ENCODE assay signal across 8 cellular contexts in genomic region chr2:10124538-10125045, GRCh38. TPM values are rescaled to one million over a fixed set of nuclear protein-coding genes. Genes with fewer than 3 reads are reported as not detected.
A peak's percentile ranks its signal among the peaks of the same experiment; 100 is the strongest.
DNase-seq lines count a peak whose midpoint lies in the region; ATAC-seq, FAIRE-seq and TF ChIP-seq lines count a peak whose summit lies in the region.

No MANE protein-coding gene starts in this region.

- no peak overlapping the region for H3K18ac ChIP-seq in trophoblast cell (ENCODE audit: low read length)

- H2BK12ac ChIP-seq in trophoblast cell (ENCODE audit: low read length): no peak overlapping the region

- no peak overlapping the region for H3K4me2 ChIP-seq in trophoblast cell (ENCODE audit: low read length)

- no peak overlapping the region for H2AFZ ChIP-seq in trophoblast cell (ENCODE audit: insufficient read depth, low read length, poor library complexity)

- H3K4me1 Mint-ChIP-seq in CD14-positive monocyte: peaks cover 64% of the 10 kb centered on the region

- intact Hi-C loops in CD14-positive monocyte (cut with micrococcal nuclease): loop anchor here (2.0 to 10.0 kb wide), 6 partner anchors 150 to 323 kb away; partner anchors contain the start of genes HPCAL1 (in 2 of the 2) and ODC1 (in 1 of the 2)

- no CpG with 5 or more reads among the region's 5 CpGs for WGBS in trophoblast cell (ENCODE audit: extremely low coverage, insufficient coverage, insufficient read length)

- peak overlapping the region; percentile 68 for H3K4me3 ChIP-seq in WERI-Rb-1 (ENCODE audit: low read depth, low read length)
- peak overlapping the region; percentile 76 for H3K4me3 ChIP-seq in fibroblast of mammary gland (ENCODE audit: control insufficient read depth, low read depth, low read length)
- no peak overlapping the region for H3K4me3 ChIP-seq in trophoblast cell (ENCODE audit: low read depth, low read length)

- peak; percentile 26 for FAIRE-seq in GM19239 (lab: Jason Lieb, UNC)

- H3K27me3 ChIP-seq in WERI-Rb-1 (ENCODE audit: insufficient read depth, low read depth, severe bottlenecking) (no peaks in the 10 kb centered on the region), trophoblast cell (ENCODE audit: insufficient read depth, low read length) (no peaks in the 10 kb centered on the region)

- no peak overlapping the region for H3K23ac ChIP-seq in trophoblast cell (ENCODE audit: low read length)

- no peak overlapping the region for H2BK5ac ChIP-seq in trophoblast cell (ENCODE audit: low read depth, low read length, poor library complexity)

- no peaks in the 10 kb centered on the region for H3K9me3 ChIP-seq in WERI-Rb-1 (ENCODE audit: severe bottlenecking)
- no peaks in the 10 kb centered on the region for H3K9me3 ChIP-seq in trophoblast cell (ENCODE audit: insufficient read depth, low read depth, low read length)

- no peaks in the 10 kb centered on the region for H3K9me3 Mint-ChIP-seq in CD14-positive monocyte

- H3K4me1 ChIP-seq in trophoblast cell (ENCODE audit: control insufficient read depth in 1 of 2, insufficient read depth in 2 of 2, low read length in 2 of 2): peaks cover 5 to 14% of the 10 kb centered on the region in 2 experiments

- H3K27ac ChIP-seq in WERI-Rb-1: peak overlapping the region; percentile 99; the same call in 1 of the 2 replicates
- no peak overlapping the region for H3K27ac ChIP-seq in trophoblast cell (ENCODE audit: low read depth, low read length)

- peaks cover 15% of the 10 kb centered on the region for H3K79me2 ChIP-seq in trophoblast cell (ENCODE audit: control insufficient read depth, insufficient read depth, low read length, poor library complexity)

- H2AK5ac ChIP-seq in trophoblast cell (ENCODE audit: low read length): no peak overlapping the region

- H3K4me3 Mint-ChIP-seq in CD14-positive monocyte: peak overlapping the region in 1 of 2 donors; percentile 30

- ATAC-seq in HG02884 (IDR thresholded peaks at IDR 0.05; ENCODE audit: unreplicated experiment) (no peak), HG03139 (IDR thresholded peaks at IDR 0.05; ENCODE audit: unreplicated experiment) (no peak)

- H3K14ac ChIP-seq in trophoblast cell (ENCODE audit: low read length): no peak overlapping the region

- TF ChIP-seq CTCF in CD14-positive monocyte (IDR thresholded peaks at IDR 0.05) (peak; percentile 80), WERI-Rb-1 (IDR thresholded peaks at IDR 0.05; ENCODE audit: low read depth, low read length) (peak; percentile 47), fibroblast of mammary gland (conservative IDR thresholded peaks at IDR 0.05; ENCODE audit: control insufficient read depth, insufficient read depth, low read depth, low read length) (peak; percentile 59)

- H3K4ac ChIP-seq in trophoblast cell (ENCODE audit: low read depth, low read length): no peak overlapping the region

- no peaks in the 10 kb centered on the region for H3K27me3 Mint-ChIP-seq in CD14-positive monocyte (ENCODE audit: low read depth in 3 of 3)

- H4K91ac ChIP-seq in trophoblast cell (ENCODE audit: low read depth, low read length): no peak overlapping the region

- H3K27ac Mint-ChIP-seq in CD14-positive monocyte: peak overlapping the region; percentile 47 to 95 (median 92)

- H3K36me3 Mint-ChIP-seq in CD14-positive monocyte: peaks cover 11 to 16% of the 10 kb centered on the region in 2 donors

- no peak overlapping the region for H4K8ac ChIP-seq in trophoblast cell (ENCODE audit: low read depth, low read length)

- H3K79me1 ChIP-seq in trophoblast cell (ENCODE audit: low read length): peaks cover 18% of the 10 kb centered on the region

- DNase-seq in CD14-positive monocyte (ENCODE audit: low spot score) (no peak), GM19239 (ENCODE audit: insufficient read length, low spot score) (no peak), NCI-H226 (peak; percentile 42), WERI-Rb-1 (no peak), fibroblast of mammary gland (ENCODE audit: low read depth) (peak; percentile 81), trophoblast cell (peak; percentile 55 to 86)

- H3K9ac ChIP-seq in trophoblast cell (ENCODE audit: low read length): no peak overlapping the region

- H2BK120ac ChIP-seq in trophoblast cell (ENCODE audit: insufficient read depth, low read length, poor library complexity): no peak overlapping the region

- no peak overlapping the region for H4K12ac ChIP-seq in trophoblast cell (ENCODE audit: low read depth, low read length)

- peaks cover 75% of the 10 kb centered on the region for H3K36me3 ChIP-seq in WERI-Rb-1
- peaks cover 8 to 36% of the 10 kb centered on the region in 2 experiments for H3K36me3 ChIP-seq in trophoblast cell (ENCODE audit: control insufficient read depth in 1 of 2, insufficient read depth in 2 of 2, low read length in 2 of 2)

RNA-seq across cellular contexts. Expression of gene RRM2, which starts 2.1 kb away (rescaled TPM):
- polyA plus RNA-seq in CD14-positive monocyte: not detected
- polyA plus RNA-seq in trophoblast cell (2013): 208 and 228 TPM in 2 replicates

RNA-seq across cellular contexts. Expression of gene CYS1, which starts 44.4 kb away (rescaled TPM):
- polyA plus RNA-seq in CD14-positive monocyte: not detected
- 0.53 and 0.71 TPM in 2 replicates for polyA plus RNA-seq in trophoblast cell (2013)

Comparison
In these comparisons a context has a peak if more than half of its experiments do, and no peak if none do; other contexts are left out.
1. DNase-seq: peak in NCI-H226 (single experiment), fibroblast of mammary gland (single experiment) and trophoblast cell (2 of 2); none in CD14-positive monocyte (single experiment), GM19239 (single experiment) and WERI-Rb-1 (single experiment).
2. Peak in every context shown above with its lines, with median percentiles within 50 percentile points of each other: CTCF ChIP-seq.